Comparison of ENCODE assay signal across 31 cellular contexts in genomic region chr13:57491318-57491717, GRCh38.
"Had no signal": no experiment of that assay in that cellular context is flagged by ENCODE, and none has a peak within 500 bp of the region (broad histone marks: within the 10 kb centered on the region; RNA-seq: fewer than 3 reads in every experiment).

No MANE protein-coding gene starts in this region.

- H3K9me3 Mint-ChIP-seq: neural progenitor cell; stimulated activated memory B cell treated with anti-CD40 and anti-IgM and Interleukin-4, amounts not matched to agents 10 μg/mL and 1 μg/mL and 100 μg/mL, for 72 hours; stimulated activated naive CD8-positive, alpha-beta T cell treated with anti-CD3 and anti-CD28 coated beads, Interleukin-15, amount 100 ng/mL, for 72 hours; type B pancreatic cell had no signal

- H3K4me3 ChIP-seq: neural progenitor cell, ovary, psoas muscle, skin epidermis, smooth muscle cell, spleen, suprapubic skin, testis, tibial artery, transverse colon, upper lobe of right lung, uterus had no signal

- H3K9ac ChIP-seq: neural progenitor cell, parathyroid adenoma had no signal

- H3K4me1 ChIP-seq: neural progenitor cell, parathyroid adenoma, psoas muscle, spleen, suprapubic skin, testis, tibial artery, transverse colon, upper lobe of right lung, uterus had no signal

- H3K27ac ChIP-seq: neural progenitor cell, ovary, parathyroid adenoma, psoas muscle, skin epidermis, spleen, suprapubic skin, testis, tibial artery, transverse colon, upper lobe of right lung, uterus had no signal

- H3K27me3 ChIP-seq: neural progenitor cell, ovary, spleen, suprapubic skin, testis, tibial artery, transverse colon, upper lobe of right lung, uterus had no signal

- H3K36me3 ChIP-seq: neural progenitor cell, ovary, spleen, suprapubic skin, tibial artery, transverse colon, upper lobe of right lung, uterus had no signal

- DNase-seq: natural killer cell; occipital lobe; ovary; posterior cingulate gyrus; psoas muscle; right cardiac atrium; spleen; stimulated activated CD4-positive, alpha-beta T cell treated with anti-CD3 and anti-CD28 coated beads, Interleukin-12 subunit alpha, Interleukin-12 subunit beta, amount 100 ng/mL, for 4 hours; stimulated activated CD4-positive, alpha-beta T cell treated with anti-CD3 and anti-CD28 coated beads, Interleukin-1b, Interleukin-23, amount 100 ng/mL, for 48 hours; stimulated activated CD4-positive, alpha-beta T cell treated with anti-CD3 and anti-CD28 coated beads, Interleukin-4, amount 100 ng/mL, for 1 hour; stimulated activated CD4-positive, alpha-beta T cell treated with anti-CD3 and anti-CD28 coated beads, Interleukin-4, amount 100 ng/mL, for 4 hours; stimulated activated CD8-positive, alpha-beta memory T cell treated with anti-CD3 and anti-CD28 coated beads, Interleukin-4, amount 100 ng/mL, for 48 hours; stimulated activated naive CD4-positive, alpha-beta T cell; stimulated activated naive CD8-positive, alpha-beta T cell treated with anti-CD3 and anti-CD28 coated beads, Interleukin-15, amount 100 ng/mL, for 72 hours; stimulated activated naive CD8-positive, alpha-beta T cell treated with anti-CD3 and anti-CD28 coated beads, Interleukin-15, Interleukin-2, amounts not matched to agents 100 U/mL and 50 U/mL, for 24 hours; substantia nigra; testis; tibial artery; transverse colon; upper lobe of right lung; uterus had no signal

- H2AFZ ChIP-seq: neural progenitor cell, parathyroid adenoma had no signal

- ATAC-seq: natural killer cell; psoas muscle; right cardiac atrium; sciatic nerve; stimulated activated memory B cell treated with anti-CD40 and anti-IgM and Interleukin-4, amounts not matched to agents 10 μg/mL and 1 μg/mL and 100 μg/mL, for 72 hours; stimulated activated naive CD8-positive, alpha-beta T cell treated with anti-CD3 and anti-CD28 coated beads, Interleukin-15, amount 100 ng/mL, for 72 hours; stimulated activated naive CD8-positive, alpha-beta T cell treated with anti-CD3 and anti-CD28 coated beads, Interleukin-15, Interleukin-2, amounts not matched to agents 100 U/mL and 50 U/mL, for 24 hours; upper lobe of right lung had no signal

- H3K36me3 Mint-ChIP-seq: natural killer cell; neural progenitor cell; stimulated activated memory B cell treated with anti-CD40 and anti-IgM and Interleukin-4, amounts not matched to agents 10 μg/mL and 1 μg/mL and 100 μg/mL, for 72 hours; type B pancreatic cell had no signal

- H3K9me3 ChIP-seq: ovary, psoas muscle, suprapubic skin, testis, tibial artery, upper lobe of right lung, uterus had no signal

- H3K27ac Mint-ChIP-seq: natural killer cell; nephron; neural progenitor cell; progenitor cell of endocrine pancreas; stimulated activated memory B cell treated with anti-CD40 and anti-IgM and Interleukin-4, amounts not matched to agents 10 μg/mL and 1 μg/mL and 100 μg/mL, for 72 hours; stimulated activated naive CD8-positive, alpha-beta T cell treated with anti-CD3 and anti-CD28 coated beads, Interleukin-15, amount 100 ng/mL, for 72 hours; type B pancreatic cell had no signal

- H3K4me2 ChIP-seq: neural progenitor cell, smooth muscle cell had no signal

- H3K79me2 ChIP-seq: parathyroid adenoma had no signal
